Comparison of ENCODE assay signal across 8 cellular contexts in genomic region chr20:840858-841567, GRCh38. TPM values are rescaled to one million over a fixed set of nuclear protein-coding genes. Genes with fewer than 3 reads are reported as not detected.
DNase-seq lines count a peak whose midpoint lies in the region; TF ChIP-seq lines count a peak whose summit lies in the region.

No MANE protein-coding gene starts in this region.

- no peak overlapping the region for H3K9ac ChIP-seq in BLaER1 treated with 17β-estradiol and CSF1 and Interleukin-3, amounts not matched to agents 10 nM and 100 nM
- H3K9ac ChIP-seq in mucosa of rectum (ENCODE audit: low read depth in 1 of 2, low read length in 2 of 2), result peak overlapping the region in 1 of 2 donors; percentile 60

- peak overlapping the region in 10 of 11 experiments; percentile 5 to 56 (median 30); a peak in 16 of 22 replicates for H3K4me2 ChIP-seq in BLaER1 treated with 17β-estradiol and CSF1 and Interleukin-3, amounts not matched to agents 10 nM and 100 nM

- H3K36me3 Mint-ChIP-seq in dendritic cell treated with granulocyte-macrophage colony-stimulating factor and Interleukin-4, amounts not matched to agents 40 ng/mL and 50 ng/mL, for 4 days (ENCODE audit: low read depth), result peaks cover 67% of the 10 kb centered on the region
- H3K36me3 Mint-ChIP-seq in chondrocyte (ENCODE audit: low read depth), result no peaks in the 10 kb centered on the region

- H3K9me3 ChIP-seq in BLaER1 treated with 17β-estradiol and CSF1 and Interleukin-3, amounts not matched to agents 10 nM and 100 nM (replicated peaks in 1 of 11), result peaks cover 0 to 11% (median 7%) of the 10 kb centered on the region in 11 experiments; a peak in 13 of 22 replicates
- H3K9me3 ChIP-seq in mucosa of rectum (ENCODE audit: control insufficient read depth in 2 of 2, low read length in 2 of 2), result no peaks in the 10 kb centered on the region
- H3K9me3 ChIP-seq in SJCRH30 (replicated peaks), result no peaks in the 10 kb centered on the region

- peaks cover 17% of the 10 kb centered on the region for H3K27me3 Mint-ChIP-seq in dendritic cell treated with granulocyte-macrophage colony-stimulating factor and Interleukin-4, amounts not matched to agents 40 ng/mL and 50 ng/mL, for 4 days
- peaks cover 7% of the 10 kb centered on the region for H3K27me3 Mint-ChIP-seq in chondrocyte (ENCODE audit: low read depth)

- no peak overlapping the region for H3K27ac Mint-ChIP-seq in dendritic cell treated with granulocyte-macrophage colony-stimulating factor and Interleukin-4, amounts not matched to agents 40 ng/mL and 50 ng/mL, for 4 days
- H3K27ac Mint-ChIP-seq in chondrocyte (ENCODE audit: unreplicated experiment), result no peak overlapping the region

- TF ChIP-seq CTCF in chondrocyte (IDR thresholded peaks at IDR 0.05), result no peak

- H4K20me1 ChIP-seq in BLaER1 treated with 17β-estradiol and CSF1 and Interleukin-3, amounts not matched to agents 10 nM and 100 nM, result peaks cover 9 to 83% (median 38%) of the 10 kb centered on the region in 11 experiments; a peak in 19 of 22 replicates

- H3K36me3 ChIP-seq in BLaER1 treated with 17β-estradiol and CSF1 and Interleukin-3, amounts not matched to agents 10 nM and 100 nM, result peaks cover 0 to 37% (median 0%) of the 10 kb centered on the region in 11 experiments; a peak in 7 of 22 replicates
- H3K36me3 ChIP-seq in mucosa of rectum (ENCODE audit: control insufficient read depth in 2 of 2, insufficient read depth in 2 of 2, low read length in 2 of 2), result no peaks in the 10 kb centered on the region
- peaks cover 14% of the 10 kb centered on the region for H3K36me3 ChIP-seq in SJCRH30

- H3K9me3 Mint-ChIP-seq in dendritic cell treated with granulocyte-macrophage colony-stimulating factor and Interleukin-4, amounts not matched to agents 40 ng/mL and 50 ng/mL, for 4 days, result no peaks in the 10 kb centered on the region
- peaks cover 4% of the 10 kb centered on the region for H3K9me3 Mint-ChIP-seq in chondrocyte (ENCODE audit: low read depth)

- no peaks in the 10 kb centered on the region for H3K27me3 ChIP-seq in BLaER1 treated with 17β-estradiol and CSF1 and Interleukin-3, amounts not matched to agents 10 nM and 100 nM
- no peaks in the 10 kb centered on the region for H3K27me3 ChIP-seq in mucosa of rectum (ENCODE audit: control insufficient read depth in 2 of 2, insufficient read depth in 2 of 2, low read length in 2 of 2)
- no peaks in the 10 kb centered on the region for H3K27me3 ChIP-seq in SJCRH30

- H3K27ac ChIP-seq in BLaER1 treated with 17β-estradiol and CSF1 and Interleukin-3, amounts not matched to agents 10 nM and 100 nM, result no peak overlapping the region
- no peak overlapping the region for H3K27ac ChIP-seq in mucosa of rectum (ENCODE audit: low read depth in 2 of 2, low read length in 2 of 2)
- no peak overlapping the region for H3K27ac ChIP-seq in SJCRH30

- peaks cover 48 to 83% (median 69%) of the 10 kb centered on the region in 10 experiments for H3K4me1 ChIP-seq in BLaER1 treated with 17β-estradiol and CSF1 and Interleukin-3, amounts not matched to agents 10 nM and 100 nM
- H3K4me1 ChIP-seq in mucosa of rectum (ENCODE audit: control insufficient read depth in 2 of 2, insufficient read depth in 2 of 2, low read length in 2 of 2) (peaks cover 19 to 25% of the 10 kb centered on the region in 2 donors), SJCRH30 (peaks cover 27% of the 10 kb centered on the region)

- intact Hi-C loops in dendritic cell treated with granulocyte-macrophage colony-stimulating factor and Interleukin-4, amounts not matched to agents 40 ng/mL and 50 ng/mL, for 4 days (cut with micrococcal nuclease), result no loop called here

- H3K4me1 Mint-ChIP-seq in dendritic cell treated with granulocyte-macrophage colony-stimulating factor and Interleukin-4, amounts not matched to agents 40 ng/mL and 50 ng/mL, for 4 days (ENCODE audit: low read depth), result peaks cover 88% of the 10 kb centered on the region
- peaks cover 11% of the 10 kb centered on the region for H3K4me1 Mint-ChIP-seq in chondrocyte (ENCODE audit: low read depth)

- peak; percentile 51 for DNase-seq in LoVo (ENCODE audit: low spot score)
- no peak for DNase-seq in chondrocyte (ENCODE audit: low spot score)
- DNase-seq in HPDE6-E6E7 (ENCODE audit: extremely low spot score), result no peak
- no peak for DNase-seq in foreskin melanocyte
- no peak for DNase-seq in SJCRH30

- H3K4me3 Mint-ChIP-seq in dendritic cell treated with granulocyte-macrophage colony-stimulating factor and Interleukin-4, amounts not matched to agents 40 ng/mL and 50 ng/mL, for 4 days, result peak overlapping the region; percentile 30
- H3K4me3 Mint-ChIP-seq in chondrocyte (ENCODE audit: unreplicated experiment), result no peak overlapping the region

- H3K4me3 ChIP-seq in BLaER1 treated with 17β-estradiol and CSF1 and Interleukin-3, amounts not matched to agents 10 nM and 100 nM, result no peak overlapping the region
- H3K4me3 ChIP-seq in mucosa of rectum (ENCODE audit: low read length in 2 of 2) (peak overlapping the region; percentile 65), SJCRH30 (no peak overlapping the region)

RNA-seq across cellular contexts. Expression of gene FAM110A, which starts 7.5 kb away (rescaled TPM):
- total RNA-seq in chondrocyte, result 2.0 to 2.6 TPM (median 2.4 TPM) in 3 replicates
- 44.6 and 45.1 TPM in 2 replicates for total RNA-seq in SJCRH30 (2014; rRNA removed; shearing (Covaris generic))

Comparison
In these comparisons a context has a peak if more than half of its experiments do, and no peak if none do; other contexts are left out.
1. H3K4me3 ChIP-seq: peak in mucosa of rectum (2 of 2); none in BLaER1 treated with 17β-estradiol and CSF1 and Interleukin-3, amounts not matched to agents 10 nM and 100 nM (0 of 10) and SJCRH30 (single experiment).
2. RNA of gene FAM110A, which starts 7.5 kb away (total RNA-seq): 44.6 to 45.1 TPM in SJCRH30; 2.0 to 2.6 TPM in chondrocyte; every median in the first group is over 10 times any median in the second.